1 cellular context compared by ENCODE assay signal in the genomic region with DNA sequence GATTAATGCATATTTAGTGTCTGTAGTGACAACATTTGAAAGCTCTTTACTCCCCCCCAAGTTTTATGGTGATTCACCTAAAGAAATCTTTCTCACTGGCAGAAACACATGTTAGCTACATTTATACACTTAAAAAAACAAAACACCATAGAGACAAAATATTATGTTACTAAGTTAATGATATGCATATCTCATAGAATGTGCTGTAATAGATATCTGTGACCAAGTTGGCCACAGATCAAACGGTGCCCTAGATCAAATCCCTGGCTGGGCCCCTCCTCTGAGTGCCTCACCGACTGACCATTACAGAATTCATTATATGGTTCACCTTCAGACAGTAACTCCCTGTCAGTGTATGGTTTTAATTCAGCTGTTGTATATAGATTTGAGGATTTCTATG.
TF ChIP-seq lines count a peak whose summit lies in the region.

No MANE protein-coding gene starts in this region.

TF ChIP-seq in SK-N-SH treated with all-trans-retinoic acid at 6 μM for 48 hours, 23 proteins besides CTCF, POLR2A, EP300 and RAD21 (continued from another document):
- TF ChIP-seq, protein P1, sequence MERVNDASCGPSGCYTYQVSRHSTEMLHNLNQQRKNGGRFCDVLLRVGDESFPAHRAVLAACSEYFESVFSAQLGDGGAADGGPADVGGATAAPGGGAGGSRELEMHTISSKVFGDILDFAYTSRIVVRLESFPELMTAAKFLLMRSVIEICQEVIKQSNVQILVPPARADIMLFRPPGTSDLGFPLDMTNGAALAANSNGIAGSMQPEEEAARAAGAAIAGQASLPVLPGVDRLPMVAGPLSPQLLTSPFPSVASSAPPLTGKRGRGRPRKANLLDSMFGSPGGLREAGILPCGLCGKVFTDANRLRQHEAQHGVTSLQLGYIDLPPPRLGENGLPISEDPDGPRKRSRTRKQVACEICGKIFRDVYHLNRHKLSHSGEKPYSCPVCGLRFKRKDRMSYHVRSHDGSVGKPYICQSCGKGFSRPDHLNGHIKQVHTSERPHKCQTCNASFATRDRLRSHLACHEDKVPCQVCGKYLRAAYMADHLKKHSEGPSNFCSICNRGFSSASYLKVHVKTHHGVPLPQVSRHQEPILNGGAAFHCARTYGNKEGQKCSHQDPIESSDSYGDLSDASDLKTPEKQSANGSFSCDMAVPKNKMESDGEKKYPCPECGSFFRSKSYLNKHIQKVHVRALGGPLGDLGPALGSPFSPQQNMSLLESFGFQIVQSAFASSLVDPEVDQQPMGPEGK (CRISPR knock-in tag; IDR thresholded peaks at IDR 0.05; ENCODE audit: borderline replicate concordance): no peak
- TF ChIP-seq ISL1 (CRISPR knock-in tag; IDR thresholded peaks at IDR 0.05): no peak
- TF ChIP-seq, protein P2, sequence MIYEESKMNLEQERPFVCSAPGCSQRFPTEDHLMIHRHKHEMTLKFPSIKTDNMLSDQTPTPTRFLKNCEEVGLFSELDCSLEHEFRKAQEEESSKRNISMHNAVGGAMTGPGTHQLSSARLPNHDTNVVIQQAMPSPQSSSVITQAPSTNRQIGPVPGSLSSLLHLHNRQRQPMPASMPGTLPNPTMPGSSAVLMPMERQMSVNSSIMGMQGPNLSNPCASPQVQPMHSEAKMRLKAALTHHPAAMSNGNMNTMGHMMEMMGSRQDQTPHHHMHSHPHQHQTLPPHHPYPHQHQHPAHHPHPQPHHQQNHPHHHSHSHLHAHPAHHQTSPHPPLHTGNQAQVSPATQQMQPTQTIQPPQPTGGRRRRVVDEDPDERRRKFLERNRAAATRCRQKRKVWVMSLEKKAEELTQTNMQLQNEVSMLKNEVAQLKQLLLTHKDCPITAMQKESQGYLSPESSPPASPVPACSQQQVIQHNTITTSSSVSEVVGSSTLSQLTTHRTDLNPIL (CRISPR knock-in tag; IDR thresholded peaks at IDR 0.05; ENCODE audit: low read depth): no peak
- no peak for TF ChIP-seq SNAI2 (CRISPR knock-in tag; IDR thresholded peaks at IDR 0.05)
- no peak for TF ChIP-seq ZFP3 (CRISPR knock-in tag; IDR thresholded peaks at IDR 0.05)
- TF ChIP-seq, protein P3, sequence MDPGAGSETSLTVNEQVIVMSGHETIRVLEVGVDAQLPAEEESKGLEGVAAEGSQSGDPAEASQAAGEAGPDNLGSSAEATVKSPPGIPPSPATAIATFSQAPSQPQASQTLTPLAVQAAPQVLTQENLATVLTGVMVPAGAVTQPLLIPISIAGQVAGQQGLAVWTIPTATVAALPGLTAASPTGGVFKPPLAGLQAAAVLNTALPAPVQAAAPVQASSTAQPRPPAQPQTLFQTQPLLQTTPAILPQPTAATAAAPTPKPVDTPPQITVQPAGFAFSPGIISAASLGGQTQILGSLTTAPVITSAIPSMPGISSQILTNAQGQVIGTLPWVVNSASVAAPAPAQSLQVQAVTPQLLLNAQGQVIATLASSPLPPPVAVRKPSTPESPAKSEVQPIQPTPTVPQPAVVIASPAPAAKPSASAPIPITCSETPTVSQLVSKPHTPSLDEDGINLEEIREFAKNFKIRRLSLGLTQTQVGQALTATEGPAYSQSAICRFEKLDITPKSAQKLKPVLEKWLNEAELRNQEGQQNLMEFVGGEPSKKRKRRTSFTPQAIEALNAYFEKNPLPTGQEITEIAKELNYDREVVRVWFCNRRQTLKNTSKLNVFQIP (CRISPR knock-in tag; IDR thresholded peaks at IDR 0.05; ENCODE audit: borderline replicate concordance, low read depth): no peak
